2 cellular contexts compared by ENCODE assay signal in genomic region chr20:1880529-1881239, GRCh38.
TF ChIP-seq lines count a peak whose summit lies in the region.

No MANE protein-coding gene starts in this region.

TF ChIP-seq in IMR-90, 13 proteins besides CTCF, POLR2A, EP300 and RAD21 (continued from another document):
- no peak for TF ChIP-seq ELK1 (IDR thresholded peaks at IDR 0.05; ENCODE audit: borderline replicate concordance, low read depth, low read length)
- TF ChIP-seq, protein P1, sequence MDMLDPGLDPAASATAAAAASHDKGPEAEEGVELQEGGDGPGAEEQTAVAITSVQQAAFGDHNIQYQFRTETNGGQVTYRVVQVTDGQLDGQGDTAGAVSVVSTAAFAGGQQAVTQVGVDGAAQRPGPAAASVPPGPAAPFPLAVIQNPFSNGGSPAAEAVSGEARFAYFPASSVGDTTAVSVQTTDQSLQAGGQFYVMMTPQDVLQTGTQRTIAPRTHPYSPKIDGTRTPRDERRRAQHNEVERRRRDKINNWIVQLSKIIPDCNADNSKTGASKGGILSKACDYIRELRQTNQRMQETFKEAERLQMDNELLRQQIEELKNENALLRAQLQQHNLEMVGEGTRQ (IDR thresholded peaks at IDR 0.05; ENCODE audit: low read depth, low read length) = no peak
- no peak for TF ChIP-seq RFX5 (IDR thresholded peaks at IDR 0.05; ENCODE audit: low read depth, low read length)
- no peak for TF ChIP-seq CHD1 (IDR thresholded peaks at IDR 0.05; ENCODE audit: low read depth, low read length)

TF ChIP-seq in liver, 16 proteins besides CTCF, POLR2A, EP300 and RAD21 (continued from another document):
- TF ChIP-seq, protein P2, sequence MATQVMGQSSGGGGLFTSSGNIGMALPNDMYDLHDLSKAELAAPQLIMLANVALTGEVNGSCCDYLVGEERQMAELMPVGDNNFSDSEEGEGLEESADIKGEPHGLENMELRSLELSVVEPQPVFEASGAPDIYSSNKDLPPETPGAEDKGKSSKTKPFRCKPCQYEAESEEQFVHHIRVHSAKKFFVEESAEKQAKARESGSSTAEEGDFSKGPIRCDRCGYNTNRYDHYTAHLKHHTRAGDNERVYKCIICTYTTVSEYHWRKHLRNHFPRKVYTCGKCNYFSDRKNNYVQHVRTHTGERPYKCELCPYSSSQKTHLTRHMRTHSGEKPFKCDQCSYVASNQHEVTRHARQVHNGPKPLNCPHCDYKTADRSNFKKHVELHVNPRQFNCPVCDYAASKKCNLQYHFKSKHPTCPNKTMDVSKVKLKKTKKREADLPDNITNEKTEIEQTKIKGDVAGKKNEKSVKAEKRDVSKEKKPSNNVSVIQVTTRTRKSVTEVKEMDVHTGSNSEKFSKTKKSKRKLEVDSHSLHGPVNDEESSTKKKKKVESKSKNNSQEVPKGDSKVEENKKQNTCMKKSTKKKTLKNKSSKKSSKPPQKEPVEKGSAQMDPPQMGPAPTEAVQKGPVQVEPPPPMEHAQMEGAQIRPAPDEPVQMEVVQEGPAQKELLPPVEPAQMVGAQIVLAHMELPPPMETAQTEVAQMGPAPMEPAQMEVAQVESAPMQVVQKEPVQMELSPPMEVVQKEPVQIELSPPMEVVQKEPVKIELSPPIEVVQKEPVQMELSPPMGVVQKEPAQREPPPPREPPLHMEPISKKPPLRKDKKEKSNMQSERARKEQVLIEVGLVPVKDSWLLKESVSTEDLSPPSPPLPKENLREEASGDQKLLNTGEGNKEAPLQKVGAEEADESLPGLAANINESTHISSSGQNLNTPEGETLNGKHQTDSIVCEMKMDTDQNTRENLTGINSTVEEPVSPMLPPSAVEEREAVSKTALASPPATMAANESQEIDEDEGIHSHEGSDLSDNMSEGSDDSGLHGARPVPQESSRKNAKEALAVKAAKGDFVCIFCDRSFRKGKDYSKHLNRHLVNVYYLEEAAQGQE (IDR thresholded peaks at IDR 0.05) = no peak
- TF ChIP-seq HNF4A (conservative IDR thresholded peaks at IDR 0.05) = no peak
TF ChIP-seq in liver: peak in this region for 2.
